Comparison of ENCODE assay signal across 15 cellular contexts in genomic region chr5:53426878-53427277, GRCh38. TPM values are rescaled to one million over a fixed set of nuclear protein-coding genes. Genes with fewer than 3 reads are reported as not detected.
DNase-seq lines count a peak whose midpoint lies in the region; ATAC-seq, FAIRE-seq and TF ChIP-seq lines count a peak whose summit lies in the region.
"Had no signal": no experiment of that assay in that cellular context is flagged by ENCODE, and none has a peak within 500 bp of the region (broad histone marks: within the 10 kb centered on the region; RNA-seq: fewer than 3 reads in every experiment).

No MANE protein-coding gene starts in this region.

- H3K27ac ChIP-seq in HepG2 (ENCODE audit: extremely low read length, insufficient read depth, low read length) (no peak overlapping the region), right lobe of liver (no peak overlapping the region), RWPE2 (ENCODE audit: poor library complexity, severe bottlenecking) (peak overlapping the region; percentile 100), substantia nigra (ENCODE audit: low read depth, low read length, poor library complexity, severe bottlenecking) (no peak overlapping the region)

- H3K27ac Mint-ChIP-seq in glutamatergic neuron (ENCODE audit: unreplicated experiment), result peak overlapping the region; percentile 21
- H3K27ac Mint-ChIP-seq: T-cell had no signal

- H3K36me3 Mint-ChIP-seq in glutamatergic neuron (ENCODE audit: unreplicated experiment), result no peaks in the 10 kb centered on the region
- H3K36me3 Mint-ChIP-seq: T-cell had no signal

- no TSS peak for BruUV-seq in HepG2 (replicated peaks; lab: Mats Ljungman, UMichigan)

- TF ChIP-seq RAD21 in HepG2 (CRISPR knock-in tag; IDR thresholded peaks at IDR 0.05), result no peak

- no peaks in the 10 kb centered on the region for H4K20me1 ChIP-seq in HepG2 (ENCODE audit: insufficient read depth, low read length)

- H3K79me2 ChIP-seq in HepG2 (ENCODE audit: insufficient read depth, low read length), result no peaks in the 10 kb centered on the region

- H3K4me3 ChIP-seq in HepG2 (replicated peaks in 1 of 3; ENCODE audit: insufficient read depth in 1 of 3, low read depth in 2 of 3, low read length in 3 of 3) (no peak overlapping the region), right lobe of liver (no peak overlapping the region), RWPE2 (ENCODE audit: severe bottlenecking) (no peak overlapping the region)

- H3K36me3 ChIP-seq in HepG2 (replicated peaks in 1 of 2; ENCODE audit: control insufficient read depth in 1 of 2, insufficient read depth in 2 of 2, low read length in 2 of 2), result no peaks in the 10 kb centered on the region
- no peaks in the 10 kb centered on the region for H3K36me3 ChIP-seq in right lobe of liver
- H3K36me3 ChIP-seq in RWPE2 (ENCODE audit: low read depth), result no peaks in the 10 kb centered on the region

- DNase-seq in HepG2 (ENCODE audit: low spot score), result no peak
- no peak for DNase-seq in right lobe of liver
- no peak for DNase-seq in RWPE2 (ENCODE audit: low spot score)
- no peak for DNase-seq in glutamatergic neuron
- DNase-seq in stimulated activated naive CD8-positive, alpha-beta T cell treated with anti-CD3 and anti-CD28 coated beads, Interleukin-15, Interleukin-2, amounts not matched to agents 100 U/mL and 50 U/mL, for 24 hours, result no peak
- DNase-seq in hippocampal formation (lab: John Stamatoyannopoulos, UW), result no peak
- DNase-seq in substantia nigra (lab: John Stamatoyannopoulos, UW), result no peak
- DNase-seq: AML-193, MV-4-11, NCI-H1417 treated with DMSO at 0.1 percent for 48 hours, NCI-H2081, NCI-H226, NCI-H526, T-cell had no signal

- TF ChIP-seq POLR2A in HepG2 (IDR thresholded peaks at IDR 0.05; ENCODE audit: insufficient read depth in 1 of 2, low read depth in 2 of 2, low read length in 2 of 2), result no peak
- no peak for TF ChIP-seq POLR2A in right lobe of liver (IDR thresholded peaks at IDR 0.05)

- POLR2A ChIA-PET in HepG2 (lab: Yijun Ruan, JAX), result interaction anchor here (1.1 to 1.8 kb wide), 2 partner anchors 51 to 53 kb away, joined by 3 to 11 read pairs; partner anchors contain the start of gene FST

- no peak for TF ChIP-seq CTCF in HepG2 (CRISPR knock-in tag; IDR thresholded peaks at IDR 0.05)
- TF ChIP-seq CTCF in right lobe of liver (IDR thresholded peaks at IDR 0.05), result no peak
- TF ChIP-seq CTCF in RWPE2 (IDR thresholded peaks at IDR 0.05; ENCODE audit: poor library complexity, severe bottlenecking), result no peak
- TF ChIP-seq CTCF in glutamatergic neuron (IDR thresholded peaks at IDR 0.05; ENCODE audit: partially characterized antibody, unreplicated experiment), result no peak

- in situ Hi-C loops in HepG2 (cut with HindIII; ENCODE audit: extremely low pct_ligation_motif_present, low pct_unique_long_range_greater_than_20kb), result loop anchor here (5.0 to 25.0 kb wide), 2 partner anchors 635 to 790 kb away; no protein-coding TSS in a partner anchor

- ATAC-seq in HepG2 (peak; percentile 55; the same call in 2 of the 3 replicates), right lobe of liver (no peak), RWPE2 (ENCODE audit: low read depth) (no peak)
- no peak for ATAC-seq in stimulated activated naive CD8-positive, alpha-beta T cell treated with anti-CD3 and anti-CD28 coated beads, Interleukin-15, Interleukin-2, amounts not matched to agents 100 U/mL and 50 U/mL, for 24 hours
- ATAC-seq: T-cell had no signal

- no peak overlapping the region for H3K4me2 ChIP-seq in HepG2 (ENCODE audit: low read depth, low read length)

- H3K4me1 ChIP-seq in HepG2 (ENCODE audit: insufficient read depth, low read length) (peaks cover 36% of the 10 kb centered on the region), right lobe of liver (peaks cover 0 to 7% (median 3%) of the 10 kb centered on the region in 4 donors), RWPE2 (ENCODE audit: insufficient read depth, poor library complexity, severe bottlenecking) (peaks cover 32% of the 10 kb centered on the region)

- intact Hi-C loops in HepG2 (cut with micrococcal nuclease; ENCODE audit: unreplicated experiment) (loop anchor here (1.0 to 5.0 kb wide), 7 partner anchors 52 to 802 kb away; partner anchors contain the start of gene NDUFS4), right lobe of liver (cut with DNase I) (no loop called here)

- 53% methylated on average over 2 of the region's 2 CpGs for WGBS in HepG2 (ENCODE audit: low lambda C conversion rate)
- 94% methylated on average over 2 of the region's 2 CpGs for WGBS in right lobe of liver (ENCODE audit: insufficient coverage, low coverage, low lambda C conversion rate, missing lambda C conversion rate)

- no peak for TF ChIP-seq EP300 in HepG2 (IDR thresholded peaks at IDR 0.05; ENCODE audit: low read depth in 2 of 2, low read length in 2 of 2)
- no peak for TF ChIP-seq EP300 in HepG2 (CRISPR knock-in tag; IDR thresholded peaks at IDR 0.05; ENCODE audit: borderline replicate concordance)

- no peak overlapping the region for H3K9ac ChIP-seq in HepG2 (ENCODE audit: insufficient read depth, low read depth, low read length)

- no peaks in the 10 kb centered on the region for H3K9me3 ChIP-seq in HepG2 (ENCODE audit: low read length)
- no peaks in the 10 kb centered on the region for H3K9me3 ChIP-seq in right lobe of liver
- H3K9me3 ChIP-seq in RWPE2 (ENCODE audit: severe bottlenecking), result no peaks in the 10 kb centered on the region

- peaks cover 4% of the 10 kb centered on the region for H3K4me1 Mint-ChIP-seq in glutamatergic neuron (ENCODE audit: low read depth, unreplicated experiment)
- H3K4me1 Mint-ChIP-seq: T-cell had no signal

- FAIRE-seq in HepG2 (lab: Jason Lieb, UNC), result no peak

- H3K27me3 Mint-ChIP-seq in glutamatergic neuron (ENCODE audit: unreplicated experiment), result no peaks in the 10 kb centered on the region

- no peak overlapping the region for H3K4me3 Mint-ChIP-seq in glutamatergic neuron (ENCODE audit: unreplicated experiment)
- H3K4me3 Mint-ChIP-seq: T-cell had no signal

- H2AFZ ChIP-seq in HepG2 (ENCODE audit: low read length), result no peak overlapping the region

- H3K27me3 ChIP-seq in HepG2 (ENCODE audit: control insufficient read depth in 1 of 2, insufficient read depth in 2 of 2, low read length in 2 of 2) (no peaks in the 10 kb centered on the region), right lobe of liver (no peaks in the 10 kb centered on the region), RWPE2 (ENCODE audit: insufficient read depth, poor library complexity, severe bottlenecking) (no peaks in the 10 kb centered on the region)

- H3K9me3 Mint-ChIP-seq in glutamatergic neuron (ENCODE audit: unreplicated experiment), result no peaks in the 10 kb centered on the region
- H3K9me3 Mint-ChIP-seq: T-cell had no signal

- CTCF ChIA-PET in HepG2 (lab: Yijun Ruan, JAX; ENCODE audit: low intra/inter-chr PET ratio, low total read pairs), result interaction anchor here (1.4 kb wide), 1 partner anchor 791 kb away, joined by 9 read pairs; no protein-coding TSS in a partner anchor

TF ChIP-seq in HepG2, 621 proteins besides CTCF, POLR2A, EP300 and RAD21:
- TF ChIP-seq ZNF577 (CRISPR knock-in tag; IDR thresholded peaks at IDR 0.05; ENCODE audit: borderline replicate concordance, low read depth) (no peak), ZNF274 (CRISPR knock-in tag; IDR thresholded peaks at IDR 0.05) (no peak), ZNF788 (CRISPR knock-in tag; IDR thresholded peaks at IDR 0.05; ENCODE audit: borderline replicate concordance) (no peak), THRA (CRISPR knock-in tag; IDR thresholded peaks at IDR 0.05; ENCODE audit: borderline replicate concordance) (no peak), RFXANK (CRISPR knock-in tag; IDR thresholded peaks at IDR 0.05) (no peak)

RNA-seq across cellular contexts. Expression of gene FST, which starts 53.6 kb away (rescaled TPM):
- 21.2 and 38.6 TPM in 2 replicates for total RNA-seq in HepG2 (2016; rRNA removed; fragmentation: Illumina TruSeq; extraction: Trizol)
- total RNA-seq in HepG2 (2016; cell fraction: cytosol; rRNA removed; fragmentation: Illumina TruSeq; extraction: Trizol; ENCODE audit: low read depth), result 18.7 and 19.2 TPM in 2 replicates
- 18.4 and 42.7 TPM in 2 replicates for total RNA-seq in HepG2 (2016; cell fraction: insoluble cytoplasmic fraction; rRNA removed; fragmentation: Illumina TruSeq; extraction: Trizol)
- 25.9 and 27.5 TPM in 2 replicates for total RNA-seq in HepG2 (2016; cell fraction: membrane; rRNA removed; fragmentation: Illumina TruSeq; extraction: Trizol)
- total RNA-seq in HepG2 (2016; cell fraction: nucleus; rRNA removed; fragmentation: Illumina TruSeq; extraction: Trizol), result 50.2 and 51.1 TPM in 2 replicates
- polyA plus RNA-seq in HepG2 (2011; rRNA removed), result 136 and 141 TPM in 2 replicates
- polyA plus RNA-seq in HepG2 (2011; cell fraction: cytosol; rRNA removed), result 76.2 and 118 TPM in 2 replicates
- polyA plus RNA-seq in HepG2 (2011; cell fraction: nucleus; rRNA removed), result 165 and 188 TPM in 2 replicates
- 255 and 298 TPM in 2 replicates for polyA plus RNA-seq in HepG2 (2012)
- polyA plus RNA-seq in HepG2 (2016; cell fraction: cytosol; fragmentation: Illumina TruSeq; extraction: Trizol; ENCODE audit: low read depth), result 25.3 and 25.6 TPM in 2 replicates
- polyA plus RNA-seq in HepG2 (2016; cell fraction: insoluble cytoplasmic fraction; fragmentation: Illumina TruSeq; extraction: Trizol; ENCODE audit: low read depth), result 21.2 and 23.0 TPM in 2 replicates
- 20.2 and 27.0 TPM in 2 replicates for polyA plus RNA-seq in HepG2 (2016; cell fraction: membrane; fragmentation: Illumina TruSeq; extraction: Trizol; ENCODE audit: low read depth)
- polyA plus RNA-seq in HepG2 (2016; cell fraction: nucleus; fragmentation: Illumina TruSeq; extraction: Trizol; ENCODE audit: insufficient read depth, low read depth), result 94.2 and 108 TPM in 2 replicates
- 0.61 and 57.6 TPM in 2 replicates for polyA minus RNA-seq in HepG2 (2011; rRNA and poly(A)+ RNA removed; ENCODE audit: low replicate concordance)
- polyA minus RNA-seq in HepG2 (2011; cell fraction: cytosol; rRNA and poly(A)+ RNA removed), result 48.9 and 60.8 TPM in 2 replicates
- 70.6 and 93.7 TPM in 2 replicates for polyA minus RNA-seq in HepG2 (2011; cell fraction: nucleus; rRNA and poly(A)+ RNA removed)
- total RNA-seq in right lobe of liver, result 10 to 100 TPM; 13.1 to 28.2 (median 15.3) TPM
- total RNA-seq in glutamatergic neuron (ENCODE audit: unreplicated experiment), result 0.98 TPM
- total RNA-seq: A673 had no signal
